In genomic region chr11:16999116-16999515, GRCh38 we compare ENCODE assay signal across 1 cellular context.
TF ChIP-seq lines count a peak whose summit lies in the region.

No MANE protein-coding gene starts in this region.

TF ChIP-seq in IMR-90, 13 proteins besides CTCF, POLR2A, EP300 and RAD21 (continued from another document):
- TF ChIP-seq SMC3 (IDR thresholded peaks at IDR 0.05; ENCODE audit: low read depth, low read length), result no peak
- no peak for TF ChIP-seq CEBPB (IDR thresholded peaks at IDR 0.05; ENCODE audit: low read depth, low read length)
- no peak for TF ChIP-seq RFX5 (IDR thresholded peaks at IDR 0.05; ENCODE audit: low read depth, low read length)
- no peak for TF ChIP-seq ELK1 (IDR thresholded peaks at IDR 0.05; ENCODE audit: borderline replicate concordance, low read depth, low read length)
- TF ChIP-seq MAFK (IDR thresholded peaks at IDR 0.05; ENCODE audit: low read depth, low read length), result no peak
- no peak for TF ChIP-seq NFE2L2 (IDR thresholded peaks at IDR 0.05; ENCODE audit: low read depth, low read length)
